ENCODE assay signal across 8 cellular contexts in genomic region chr4:26061248-26061986, GRCh38.
DNase-seq lines count a peak whose midpoint lies in the region; ATAC-seq and TF ChIP-seq lines count a peak whose summit lies in the region.

No MANE protein-coding gene starts in this region.

- no peaks in the 10 kb centered on the region for H3K36me3 ChIP-seq in cardiac muscle cell

- H3K4me3 ChIP-seq in cardiac muscle cell (no peak overlapping the region), fibroblast of pulmonary artery (replicated peaks; ENCODE audit: low read depth, low read length) (no peak overlapping the region)

- no peaks in the 10 kb centered on the region for H3K36me3 Mint-ChIP-seq in stimulated activated memory B cell treated with anti-CD40 and anti-IgM and Interleukin-4, amounts not matched to agents 10 μg/mL and 1 μg/mL and 100 μg/mL, for 72 hours
- no peaks in the 10 kb centered on the region for H3K36me3 Mint-ChIP-seq in T-helper 2 cell treated with Interferon-gamma antibody and Interleukin-4, amounts not matched to agents 5 μg/mL and 100 μg/mL, for 36 hours (ENCODE audit: low read depth)

- no peaks in the 10 kb centered on the region for H3K27me3 ChIP-seq in cardiac muscle cell

- intact Hi-C loops in cardiac septum (cut with DNase I): no loop called here

- peak; percentile 68 for TF ChIP-seq CTCF in cardiac muscle cell (IDR thresholded peaks at IDR 0.05; ENCODE audit: low read depth, low read length)
- TF ChIP-seq CTCF in fibroblast of pulmonary artery (IDR thresholded peaks at IDR 0.05; ENCODE audit: low read length, missing control alignments): peak; percentile 73

- H3K4me1 ChIP-seq in cardiac muscle cell (ENCODE audit: low read depth): no peaks in the 10 kb centered on the region

- H3K9me3 ChIP-seq in cardiac muscle cell (ENCODE audit: low read depth): no peaks in the 10 kb centered on the region

- H3K27me3 Mint-ChIP-seq in stimulated activated memory B cell treated with anti-CD40 and anti-IgM and Interleukin-4, amounts not matched to agents 10 μg/mL and 1 μg/mL and 100 μg/mL, for 72 hours: no peaks in the 10 kb centered on the region
- H3K27me3 Mint-ChIP-seq in T-helper 2 cell treated with Interferon-gamma antibody and Interleukin-4, amounts not matched to agents 5 μg/mL and 100 μg/mL, for 36 hours (ENCODE audit: low read depth): no peaks in the 10 kb centered on the region

- ATAC-seq in HG03342 (IDR thresholded peaks at IDR 0.05; ENCODE audit: unreplicated experiment): peak; percentile 75
- ATAC-seq in stimulated activated memory B cell treated with anti-CD40 and anti-IgM and Interleukin-4, amounts not matched to agents 10 μg/mL and 1 μg/mL and 100 μg/mL, for 72 hours: peak; percentile 73

- H3K4me3 Mint-ChIP-seq in stimulated activated memory B cell treated with anti-CD40 and anti-IgM and Interleukin-4, amounts not matched to agents 10 μg/mL and 1 μg/mL and 100 μg/mL, for 72 hours: no peak overlapping the region
- no peak overlapping the region for H3K4me3 Mint-ChIP-seq in T-helper 2 cell treated with Interferon-gamma antibody and Interleukin-4, amounts not matched to agents 5 μg/mL and 100 μg/mL, for 36 hours

- no peaks in the 10 kb centered on the region for H3K9me3 Mint-ChIP-seq in stimulated activated memory B cell treated with anti-CD40 and anti-IgM and Interleukin-4, amounts not matched to agents 10 μg/mL and 1 μg/mL and 100 μg/mL, for 72 hours
- H3K9me3 Mint-ChIP-seq in T-helper 2 cell treated with Interferon-gamma antibody and Interleukin-4, amounts not matched to agents 5 μg/mL and 100 μg/mL, for 36 hours: no peaks in the 10 kb centered on the region

- no peak overlapping the region for H3K27ac ChIP-seq in cardiac muscle cell

- H3K4me1 Mint-ChIP-seq in stimulated activated memory B cell treated with anti-CD40 and anti-IgM and Interleukin-4, amounts not matched to agents 10 μg/mL and 1 μg/mL and 100 μg/mL, for 72 hours: peaks cover 14% of the 10 kb centered on the region
- H3K4me1 Mint-ChIP-seq in T-helper 2 cell treated with Interferon-gamma antibody and Interleukin-4, amounts not matched to agents 5 μg/mL and 100 μg/mL, for 36 hours (ENCODE audit: low read depth): peaks cover 13% of the 10 kb centered on the region

- peak overlapping the region; percentile 5 for H3K27ac Mint-ChIP-seq in stimulated activated memory B cell treated with anti-CD40 and anti-IgM and Interleukin-4, amounts not matched to agents 10 μg/mL and 1 μg/mL and 100 μg/mL, for 72 hours
- no peak overlapping the region for H3K27ac Mint-ChIP-seq in T-helper 2 cell treated with Interferon-gamma antibody and Interleukin-4, amounts not matched to agents 5 μg/mL and 100 μg/mL, for 36 hours

- DNase-seq in cardiac muscle cell (ENCODE audit: low read depth in 1 of 2, low spot score in 1 of 2) (peak; percentile 48 to 60), cardiac septum (ENCODE audit: low spot score) (no peak), SK-N-DZ (ENCODE audit: low spot score) (peak; percentile 51), fibroblast of pulmonary artery (ENCODE audit: low read depth) (peak; percentile 67), NCI-H1694 (lab: John Stamatoyannopoulos, UW) (no peak)
- no peak for DNase-seq in T-helper 2 cell treated with Interferon-gamma antibody and Interleukin-4, amounts not matched to agents 5 μg/mL and 100 μg/mL, for 36 hours (ENCODE audit: low spot score)

Comparison
In these comparisons a context has a peak if more than half of its experiments do, and no peak if none do; other contexts are left out.
1. DNase-seq: peak in cardiac muscle cell (2 of 2), SK-N-DZ (single experiment) and fibroblast of pulmonary artery (single experiment); none in cardiac septum (single experiment), NCI-H1694 (single experiment) and T-helper 2 cell treated with Interferon-gamma antibody and Interleukin-4, amounts not matched to agents 5 μg/mL and 100 μg/mL, for 36 hours (single experiment).